2 cellular contexts compared by ENCODE assay signal in the genomic region with DNA sequence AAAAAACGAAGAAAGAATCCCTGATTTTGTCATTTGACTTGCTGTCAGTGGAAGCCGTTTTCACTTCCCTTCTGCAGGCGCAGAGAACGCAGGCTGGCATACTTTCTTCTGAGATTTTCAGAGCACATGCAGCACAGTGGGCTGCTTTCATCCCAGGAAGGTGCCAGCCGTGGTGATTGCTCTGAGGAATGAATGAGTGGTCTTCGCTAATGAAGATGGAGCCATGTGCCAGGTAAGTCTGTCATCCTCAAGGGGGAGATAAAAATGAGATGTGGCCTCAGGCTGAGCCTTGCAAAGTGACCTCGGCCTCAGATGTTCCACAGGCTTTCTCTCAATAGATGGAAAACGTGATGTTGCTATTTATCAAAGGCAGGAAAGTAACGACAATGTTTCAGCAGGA.
TF ChIP-seq lines count a peak whose summit lies in the region.

No MANE protein-coding gene starts in this region.

TF ChIP-seq in GM23338, 12 proteins besides CTCF, POLR2A, EP300 and RAD21 (continues in another document):
- no peak for TF ChIP-seq CREB1 (CRISPR knock-in tag; IDR thresholded peaks at IDR 0.05; ENCODE audit: low read depth)
- TF ChIP-seq JUNB (IDR thresholded peaks at IDR 0.05; ENCODE audit: unreplicated experiment), result no peak
- no peak for TF ChIP-seq EZH2 (IDR thresholded peaks at IDR 0.05; ENCODE audit: low read depth, unreplicated experiment)
- TF ChIP-seq EZH2phosphoT487 (IDR thresholded peaks at IDR 0.05; ENCODE audit: unreplicated experiment), result no peak
- no peak for TF ChIP-seq NANOG (IDR thresholded peaks at IDR 0.05; ENCODE audit: borderline replicate concordance)
- TF ChIP-seq, protein P1, sequence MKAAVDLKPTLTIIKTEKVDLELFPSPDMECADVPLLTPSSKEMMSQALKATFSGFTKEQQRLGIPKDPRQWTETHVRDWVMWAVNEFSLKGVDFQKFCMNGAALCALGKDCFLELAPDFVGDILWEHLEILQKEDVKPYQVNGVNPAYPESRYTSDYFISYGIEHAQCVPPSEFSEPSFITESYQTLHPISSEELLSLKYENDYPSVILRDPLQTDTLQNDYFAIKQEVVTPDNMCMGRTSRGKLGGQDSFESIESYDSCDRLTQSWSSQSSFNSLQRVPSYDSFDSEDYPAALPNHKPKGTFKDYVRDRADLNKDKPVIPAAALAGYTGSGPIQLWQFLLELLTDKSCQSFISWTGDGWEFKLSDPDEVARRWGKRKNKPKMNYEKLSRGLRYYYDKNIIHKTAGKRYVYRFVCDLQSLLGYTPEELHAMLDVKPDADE (IDR thresholded peaks at IDR 0.05), result no peak
- no peak for TF ChIP-seq STAT1 (IDR thresholded peaks at IDR 0.05; ENCODE audit: unreplicated experiment)
- TF ChIP-seq ZNF331 (CRISPR knock-in tag; IDR thresholded peaks at IDR 0.05; ENCODE audit: low read depth), result no peak
- TF ChIP-seq ZNF114 (CRISPR knock-in tag; IDR thresholded peaks at IDR 0.05), result no peak
- TF ChIP-seq, protein P2, sequence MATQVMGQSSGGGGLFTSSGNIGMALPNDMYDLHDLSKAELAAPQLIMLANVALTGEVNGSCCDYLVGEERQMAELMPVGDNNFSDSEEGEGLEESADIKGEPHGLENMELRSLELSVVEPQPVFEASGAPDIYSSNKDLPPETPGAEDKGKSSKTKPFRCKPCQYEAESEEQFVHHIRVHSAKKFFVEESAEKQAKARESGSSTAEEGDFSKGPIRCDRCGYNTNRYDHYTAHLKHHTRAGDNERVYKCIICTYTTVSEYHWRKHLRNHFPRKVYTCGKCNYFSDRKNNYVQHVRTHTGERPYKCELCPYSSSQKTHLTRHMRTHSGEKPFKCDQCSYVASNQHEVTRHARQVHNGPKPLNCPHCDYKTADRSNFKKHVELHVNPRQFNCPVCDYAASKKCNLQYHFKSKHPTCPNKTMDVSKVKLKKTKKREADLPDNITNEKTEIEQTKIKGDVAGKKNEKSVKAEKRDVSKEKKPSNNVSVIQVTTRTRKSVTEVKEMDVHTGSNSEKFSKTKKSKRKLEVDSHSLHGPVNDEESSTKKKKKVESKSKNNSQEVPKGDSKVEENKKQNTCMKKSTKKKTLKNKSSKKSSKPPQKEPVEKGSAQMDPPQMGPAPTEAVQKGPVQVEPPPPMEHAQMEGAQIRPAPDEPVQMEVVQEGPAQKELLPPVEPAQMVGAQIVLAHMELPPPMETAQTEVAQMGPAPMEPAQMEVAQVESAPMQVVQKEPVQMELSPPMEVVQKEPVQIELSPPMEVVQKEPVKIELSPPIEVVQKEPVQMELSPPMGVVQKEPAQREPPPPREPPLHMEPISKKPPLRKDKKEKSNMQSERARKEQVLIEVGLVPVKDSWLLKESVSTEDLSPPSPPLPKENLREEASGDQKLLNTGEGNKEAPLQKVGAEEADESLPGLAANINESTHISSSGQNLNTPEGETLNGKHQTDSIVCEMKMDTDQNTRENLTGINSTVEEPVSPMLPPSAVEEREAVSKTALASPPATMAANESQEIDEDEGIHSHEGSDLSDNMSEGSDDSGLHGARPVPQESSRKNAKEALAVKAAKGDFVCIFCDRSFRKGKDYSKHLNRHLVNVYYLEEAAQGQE (IDR thresholded peaks at IDR 0.05; ENCODE audit: unreplicated experiment), result no peak

TF ChIP-seq in H1, 55 proteins besides CTCF, POLR2A, EP300 and RAD21:
- TF ChIP-seq CEBPB (IDR thresholded peaks at IDR 0.05; ENCODE audit: low read depth, low read length), result no peak
- TF ChIP-seq, protein P3, sequence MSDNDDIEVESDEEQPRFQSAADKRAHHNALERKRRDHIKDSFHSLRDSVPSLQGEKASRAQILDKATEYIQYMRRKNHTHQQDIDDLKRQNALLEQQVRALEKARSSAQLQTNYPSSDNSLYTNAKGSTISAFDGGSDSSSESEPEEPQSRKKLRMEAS (IDR thresholded peaks at IDR 0.05), result peak; percentile 37; the same call in 1 of the 2 replicates
TF ChIP-seq in H1: peak in this region for 1.
